In the genomic region with DNA sequence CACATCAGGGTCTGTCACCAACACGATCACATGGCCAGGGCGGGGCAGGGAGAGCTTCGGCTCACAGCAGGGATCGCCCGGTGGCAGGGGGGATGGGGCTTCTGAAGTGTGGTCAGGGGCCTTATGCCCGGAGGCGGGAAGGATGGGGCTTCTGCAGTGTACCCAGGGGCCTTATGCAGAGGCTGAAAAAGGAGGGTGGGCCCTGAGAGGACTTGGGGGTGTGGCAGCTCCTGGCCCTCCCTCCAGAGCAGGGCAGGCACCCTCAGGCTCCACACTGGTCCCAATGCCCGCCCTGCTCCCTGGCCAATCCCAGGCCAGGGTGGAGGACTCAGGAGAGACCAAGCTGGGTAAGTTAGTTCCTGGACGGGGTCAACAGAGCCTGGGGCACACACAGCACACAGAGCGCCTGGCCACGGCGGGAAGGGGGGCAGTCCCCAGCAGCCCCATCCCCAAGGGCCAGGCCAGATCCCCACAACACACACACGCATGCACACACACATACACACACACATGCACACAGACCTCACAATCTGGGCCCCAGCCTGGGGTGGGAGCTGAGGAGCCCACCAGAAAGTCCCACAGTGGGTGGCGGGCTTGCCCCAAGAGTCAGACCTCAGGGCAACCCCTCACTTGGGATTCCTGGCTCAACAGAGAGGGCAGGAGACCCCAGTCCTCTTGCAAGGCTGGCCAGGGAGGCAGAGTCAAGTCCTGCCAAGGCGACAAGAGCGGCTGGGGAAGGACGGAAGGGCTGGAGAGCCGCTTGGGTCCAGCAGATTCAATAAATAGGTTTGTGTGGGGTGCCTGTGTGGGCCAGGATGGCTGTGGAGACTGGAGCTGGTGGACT, we compare ENCODE assay signal across 1 cellular context.
A peak's percentile ranks its signal among the peaks of the same experiment; 100 is the strongest.
TF ChIP-seq lines count a peak whose summit lies in the region.

No MANE protein-coding gene starts in this region.

TF ChIP-seq in HEK293, 187 proteins besides CTCF, POLR2A, EP300 and RAD21 (continued from another document):
- TF ChIP-seq, protein P1, sequence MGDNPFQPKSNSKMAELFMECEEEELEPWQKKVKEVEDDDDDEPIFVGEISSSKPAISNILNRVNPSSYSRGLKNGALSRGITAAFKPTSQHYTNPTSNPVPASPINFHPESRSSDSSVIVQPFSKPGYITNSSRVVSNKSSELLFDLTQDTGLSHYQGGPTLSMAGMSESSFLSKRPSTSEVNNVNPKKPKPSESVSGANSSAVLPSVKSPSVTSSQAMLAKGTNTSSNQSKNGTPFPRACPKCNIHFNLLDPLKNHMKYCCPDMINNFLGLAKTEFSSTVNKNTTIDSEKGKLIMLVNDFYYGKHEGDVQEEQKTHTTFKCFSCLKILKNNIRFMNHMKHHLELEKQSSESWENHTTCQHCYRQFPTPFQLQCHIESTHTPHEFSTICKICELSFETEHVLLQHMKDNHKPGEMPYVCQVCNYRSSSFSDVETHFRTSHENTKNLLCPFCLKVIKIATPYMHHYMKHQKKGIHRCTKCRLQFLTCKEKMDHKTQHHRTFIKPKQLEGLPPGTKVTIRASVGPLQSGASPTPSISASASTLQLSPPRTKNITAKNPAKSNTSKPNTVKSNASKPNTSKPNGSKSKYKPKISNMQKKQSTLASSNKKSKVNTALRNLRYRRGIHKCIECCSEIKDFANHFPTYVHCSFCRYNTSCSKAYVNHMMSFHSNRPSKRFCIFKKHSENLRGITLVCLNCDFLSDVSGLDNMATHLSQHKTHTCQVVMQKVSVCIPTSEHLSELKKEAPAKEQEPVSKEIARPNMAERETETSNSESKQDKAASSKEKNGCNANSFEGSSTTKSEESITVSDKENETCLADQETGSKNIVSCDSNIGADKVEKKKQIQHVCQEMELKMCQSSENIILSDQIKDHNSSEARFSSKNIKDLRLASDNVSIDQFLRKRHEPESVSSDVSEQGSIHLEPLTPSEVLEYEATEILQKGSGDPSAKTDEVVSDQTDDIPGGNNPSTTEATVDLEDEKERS (tag by site-specific recombination; IDR thresholded peaks at IDR 0.05), result no peak
- TF ChIP-seq SP3 (tag by site-specific recombination; IDR thresholded peaks at IDR 0.05) (peak; percentile 48), ZNF2 (tag by site-specific recombination; IDR thresholded peaks at IDR 0.05) (no peak), BCL11B (tag by site-specific recombination; IDR thresholded peaks at IDR 0.05; ENCODE audit: low read depth) (peak; percentile 51; the same call in 1 of the 2 replicates), KLF8 (tag by site-specific recombination; IDR thresholded peaks at IDR 0.05) (peak; percentile 39; the same call in 1 of the 2 replicates), ZNF274 (IDR thresholded peaks at IDR 0.05; ENCODE audit: low read length) (no peak), ZNF274 (tag by site-specific recombination; IDR thresholded peaks at IDR 0.05; ENCODE audit: borderline replicate concordance) (no peak), ZNF600 (tag by site-specific recombination; IDR thresholded peaks at IDR 0.05) (0 out of 2 replicates have a peak, but pooled peaks have one; percentile 24)
